Comparison of ENCODE assay signal across 1 cellular context in the genomic region with DNA sequence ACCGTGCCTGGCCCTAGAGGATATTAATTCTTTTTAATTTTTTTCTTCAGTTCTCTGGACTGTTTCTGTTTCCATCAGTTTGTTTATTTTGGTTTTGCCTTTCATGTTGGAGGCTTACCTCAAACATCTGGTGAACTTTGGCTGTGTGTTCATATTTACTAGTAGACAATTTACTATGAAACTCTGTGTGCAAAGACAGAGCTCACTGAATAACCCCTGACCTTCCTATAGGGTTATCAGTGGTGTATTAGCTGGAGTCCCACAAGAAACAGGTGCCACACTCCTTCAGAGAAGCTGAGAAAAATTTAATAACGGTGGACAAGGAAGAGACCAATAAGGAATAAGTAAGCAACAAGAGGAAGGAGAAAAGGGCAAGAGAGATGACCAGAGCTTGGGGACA.
TF ChIP-seq lines count a peak whose summit lies in the region.

No MANE protein-coding gene starts in this region.

TF ChIP-seq in HepG2, 621 proteins besides CTCF, POLR2A, EP300 and RAD21 (continued from another document and continues in another):
- TF ChIP-seq, protein P1, sequence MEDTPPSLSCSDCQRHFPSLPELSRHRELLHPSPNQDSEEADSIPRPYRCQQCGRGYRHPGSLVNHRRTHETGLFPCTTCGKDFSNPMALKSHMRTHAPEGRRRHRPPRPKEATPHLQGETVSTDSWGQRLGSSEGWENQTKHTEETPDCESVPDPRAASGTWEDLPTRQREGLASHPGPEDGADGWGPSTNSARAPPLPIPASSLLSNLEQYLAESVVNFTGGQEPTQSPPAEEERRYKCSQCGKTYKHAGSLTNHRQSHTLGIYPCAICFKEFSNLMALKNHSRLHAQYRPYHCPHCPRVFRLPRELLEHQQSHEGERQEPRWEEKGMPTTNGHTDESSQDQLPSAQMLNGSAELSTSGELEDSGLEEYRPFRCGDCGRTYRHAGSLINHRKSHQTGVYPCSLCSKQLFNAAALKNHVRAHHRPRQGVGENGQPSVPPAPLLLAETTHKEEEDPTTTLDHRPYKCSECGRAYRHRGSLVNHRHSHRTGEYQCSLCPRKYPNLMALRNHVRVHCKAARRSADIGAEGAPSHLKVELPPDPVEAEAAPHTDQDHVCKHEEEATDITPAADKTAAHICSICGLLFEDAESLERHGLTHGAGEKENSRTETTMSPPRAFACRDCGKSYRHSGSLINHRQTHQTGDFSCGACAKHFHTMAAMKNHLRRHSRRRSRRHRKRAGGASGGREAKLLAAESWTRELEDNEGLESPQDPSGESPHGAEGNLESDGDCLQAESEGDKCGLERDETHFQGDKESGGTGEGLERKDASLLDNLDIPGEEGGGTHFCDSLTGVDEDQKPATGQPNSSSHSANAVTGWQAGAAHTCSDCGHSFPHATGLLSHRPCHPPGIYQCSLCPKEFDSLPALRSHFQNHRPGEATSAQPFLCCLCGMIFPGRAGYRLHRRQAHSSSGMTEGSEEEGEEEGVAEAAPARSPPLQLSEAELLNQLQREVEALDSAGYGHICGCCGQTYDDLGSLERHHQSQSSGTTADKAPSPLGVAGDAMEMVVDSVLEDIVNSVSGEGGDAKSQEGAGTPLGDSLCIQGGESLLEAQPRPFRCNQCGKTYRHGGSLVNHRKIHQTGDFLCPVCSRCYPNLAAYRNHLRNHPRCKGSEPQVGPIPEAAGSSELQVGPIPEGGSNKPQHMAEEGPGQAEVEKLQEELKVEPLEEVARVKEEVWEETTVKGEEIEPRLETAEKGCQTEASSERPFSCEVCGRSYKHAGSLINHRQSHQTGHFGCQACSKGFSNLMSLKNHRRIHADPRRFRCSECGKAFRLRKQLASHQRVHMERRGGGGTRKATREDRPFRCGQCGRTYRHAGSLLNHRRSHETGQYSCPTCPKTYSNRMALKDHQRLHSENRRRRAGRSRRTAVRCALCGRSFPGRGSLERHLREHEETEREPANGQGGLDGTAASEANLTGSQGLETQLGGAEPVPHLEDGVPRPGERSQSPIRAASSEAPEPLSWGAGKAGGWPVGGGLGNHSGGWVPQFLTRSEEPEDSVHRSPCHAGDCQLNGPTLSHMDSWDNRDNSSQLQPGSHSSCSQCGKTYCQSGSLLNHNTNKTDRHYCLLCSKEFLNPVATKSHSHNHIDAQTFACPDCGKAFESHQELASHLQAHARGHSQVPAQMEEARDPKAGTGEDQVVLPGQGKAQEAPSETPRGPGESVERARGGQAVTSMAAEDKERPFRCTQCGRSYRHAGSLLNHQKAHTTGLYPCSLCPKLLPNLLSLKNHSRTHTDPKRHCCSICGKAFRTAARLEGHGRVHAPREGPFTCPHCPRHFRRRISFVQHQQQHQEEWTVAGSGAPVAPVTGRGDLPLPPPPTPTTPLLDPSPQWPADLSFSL (CRISPR knock-in tag; IDR thresholded peaks at IDR 0.05): no peak
- TF ChIP-seq LBX2 (CRISPR knock-in tag; IDR thresholded peaks at IDR 0.05; ENCODE audit: borderline replicate concordance): no peak
- peak; percentile 84 for TF ChIP-seq CREM (IDR thresholded peaks at IDR 0.05)
- no peak for TF ChIP-seq CREM (CRISPR knock-in tag; IDR thresholded peaks at IDR 0.05)
- TF ChIP-seq TBX2 (CRISPR knock-in tag; IDR thresholded peaks at IDR 0.05; ENCODE audit: borderline replicate concordance): peak; percentile 93
- no peak for TF ChIP-seq BORCS8-MEF2B (CRISPR knock-in tag; IDR thresholded peaks at IDR 0.05)
- no peak for TF ChIP-seq KIAA2018 (CRISPR knock-in tag; IDR thresholded peaks at IDR 0.05; ENCODE audit: borderline replicate concordance)
- TF ChIP-seq SUZ12 (IDR thresholded peaks at IDR 0.05; ENCODE audit: low read depth, low read length): no peak
- peak; percentile 88; the same call in 1 of the 2 replicates for TF ChIP-seq RNF219 (CRISPR knock-in tag; IDR thresholded peaks at IDR 0.05)
- TF ChIP-seq E2F1 (CRISPR knock-in tag; IDR thresholded peaks at IDR 0.05): no peak
- peak; percentile 62; the same call in 1 of the 2 replicates for TF ChIP-seq HOXA5 (CRISPR knock-in tag; IDR thresholded peaks at IDR 0.05)
- TF ChIP-seq HNF4A (CRISPR knock-in tag; IDR thresholded peaks at IDR 0.05): peak; percentile 95
- TF ChIP-seq DR1 (CRISPR knock-in tag; IDR thresholded peaks at IDR 0.05): no peak
- no peak for TF ChIP-seq MEIS2 (CRISPR knock-in tag; IDR thresholded peaks at IDR 0.05)
- TF ChIP-seq FOXA3 (CRISPR knock-in tag; IDR thresholded peaks at IDR 0.05): peak; percentile 94
- TF ChIP-seq ZFP90 (CRISPR knock-in tag; IDR thresholded peaks at IDR 0.05; ENCODE audit: borderline replicate concordance): no peak
- TF ChIP-seq RBM39 (IDR thresholded peaks at IDR 0.05; ENCODE audit: low read depth, low read length, poor library complexity, severe bottlenecking): no peak
- no peak for TF ChIP-seq ZNF589 (CRISPR knock-in tag; conservative IDR thresholded peaks at IDR 0.05)
- TF ChIP-seq TMF1 (CRISPR knock-in tag; IDR thresholded peaks at IDR 0.05; ENCODE audit: low read depth): 0 out of 2 replicates have a peak, but pooled peaks have one; percentile 73
- TF ChIP-seq HDAC2 (CRISPR knock-in tag; IDR thresholded peaks at IDR 0.05): peak; percentile 74
- TF ChIP-seq, protein P2, sequence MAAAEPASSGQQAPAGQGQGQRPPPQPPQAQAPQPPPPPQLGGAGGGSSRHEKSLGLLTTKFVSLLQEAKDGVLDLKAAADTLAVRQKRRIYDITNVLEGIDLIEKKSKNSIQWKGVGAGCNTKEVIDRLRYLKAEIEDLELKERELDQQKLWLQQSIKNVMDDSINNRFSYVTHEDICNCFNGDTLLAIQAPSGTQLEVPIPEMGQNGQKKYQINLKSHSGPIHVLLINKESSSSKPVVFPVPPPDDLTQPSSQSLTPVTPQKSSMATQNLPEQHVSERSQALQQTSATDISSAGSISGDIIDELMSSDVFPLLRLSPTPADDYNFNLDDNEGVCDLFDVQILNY (CRISPR knock-in tag; conservative IDR thresholded peaks at IDR 0.05): no peak
- TF ChIP-seq LCORL (IDR thresholded peaks at IDR 0.05): no peak
- peak; percentile 69 for TF ChIP-seq LCORL (CRISPR knock-in tag; IDR thresholded peaks at IDR 0.05)
- TF ChIP-seq ZBTB26 (CRISPR knock-in tag; IDR thresholded peaks at IDR 0.05; ENCODE audit: borderline replicate concordance): no peak
- TF ChIP-seq NFYC (CRISPR knock-in tag; IDR thresholded peaks at IDR 0.05): no peak
- no peak for TF ChIP-seq SNAPC2 (CRISPR knock-in tag; IDR thresholded peaks at IDR 0.05)
- no peak for TF ChIP-seq HNRNPUL1 (IDR thresholded peaks at IDR 0.05; ENCODE audit: low read depth, low read length)
- TF ChIP-seq ZNF143 (CRISPR knock-in tag; IDR thresholded peaks at IDR 0.05): no peak
- no peak for TF ChIP-seq HINFP (CRISPR knock-in tag; IDR thresholded peaks at IDR 0.05; ENCODE audit: low read depth)
- no peak for TF ChIP-seq FOSL1 (CRISPR knock-in tag; IDR thresholded peaks at IDR 0.05; ENCODE audit: borderline replicate concordance)
- TF ChIP-seq MTF2 (CRISPR knock-in tag; IDR thresholded peaks at IDR 0.05; ENCODE audit: borderline replicate concordance): no peak
- peak; percentile 88 for TF ChIP-seq RXRB (CRISPR knock-in tag; IDR thresholded peaks at IDR 0.05; ENCODE audit: borderline replicate concordance)
